Comparison of ENCODE assay signal across 17 cellular contexts in genomic region chr12:614727-615060, GRCh38. TPM values are rescaled to one million over a fixed set of nuclear protein-coding genes. Genes with fewer than 3 reads are reported as not detected.
DNase-seq lines count a peak whose midpoint lies in the region; ATAC-seq, FAIRE-seq and TF ChIP-seq lines count a peak whose summit lies in the region.
"Had no signal": no experiment of that assay in that cellular context is flagged by ENCODE, and none has a peak within 500 bp of the region (broad histone marks: within the 10 kb centered on the region; RNA-seq: fewer than 3 reads in every experiment).

No MANE protein-coding gene starts in this region.

- H3K27me3 ChIP-seq in HepG2 (ENCODE audit: control insufficient read depth in 1 of 2, insufficient read depth in 2 of 2, low read length in 2 of 2) (no peaks in the 10 kb centered on the region), right lobe of liver (no peaks in the 10 kb centered on the region), neural progenitor cell (no peaks in the 10 kb centered on the region), colonic mucosa (no peaks in the 10 kb centered on the region)
- H3K27me3 ChIP-seq: uterus had no signal

- peaks cover 8% of the 10 kb centered on the region for H3K27me3 Mint-ChIP-seq in neural progenitor cell (ENCODE audit: insufficient read depth, low read depth)
- H3K27me3 Mint-ChIP-seq: stimulated activated naive CD8-positive, alpha-beta T cell treated with anti-CD3 and anti-CD28 coated beads, Interleukin-15, amount 100 ng/mL, for 72 hours had no signal

- CTCF ChIA-PET in HepG2 (lab: Yijun Ruan, JAX; ENCODE audit: low intra/inter-chr PET ratio, low total read pairs): interaction anchor here (2.8 kb wide), 1 partner anchor 136 kb away, joined by 15 read pairs; no protein-coding TSS in a partner anchor

- WGBS in HepG2 (ENCODE audit: low lambda C conversion rate): 73% methylated on average over 6 of the region's 10 CpGs
- 75% methylated on average over 7 of the region's 10 CpGs for whole genome bisulfite sequencing in right lobe of liver (ENCODE audit: insufficient coverage, low coverage, low lambda C conversion rate, missing lambda C conversion rate)

- DNase-seq in HepG2 (ENCODE audit: low spot score): no peak
- DNase-seq in right lobe of liver: no peak
- DNase-seq in neural progenitor cell (ENCODE audit: low spot score): no peak
- DNase-seq in omental fat pad (ENCODE audit: low spot score): no peak
- DNase-seq in colonic mucosa: no peak
- DNase-seq: glutamatergic neuron, IMR-90, NCI-H1048, uterus had no signal

- FAIRE-seq in HepG2 (lab: Jason Lieb, UNC): no peak
- FAIRE-seq: RCC 7860 had no signal

- H3K27ac ChIP-seq in HepG2 (ENCODE audit: extremely low read length, insufficient read depth, low read length) (no peak overlapping the region), right lobe of liver (no peak overlapping the region), cingulate gyrus (ENCODE audit: low read depth, low read length) (peak overlapping the region; percentile 55), neural progenitor cell (no peak overlapping the region), colonic mucosa (no peak overlapping the region)
- H3K27ac ChIP-seq: coronary artery, uterus had no signal

- H3K4me3 ChIP-seq in HepG2 (replicated peaks in 1 of 3; ENCODE audit: insufficient read depth in 1 of 3, low read depth in 2 of 3, low read length in 3 of 3): no peak overlapping the region
- no peak overlapping the region for H3K4me3 ChIP-seq in right lobe of liver
- no peak overlapping the region for H3K4me3 ChIP-seq in neural progenitor cell
- no peak overlapping the region for H3K4me3 ChIP-seq in colonic mucosa
- H3K4me3 ChIP-seq: coronary artery, uterus had no signal

- H3K79me2 ChIP-seq in HepG2 (ENCODE audit: insufficient read depth, low read length): no peaks in the 10 kb centered on the region
- H3K79me2 ChIP-seq in neural progenitor cell (ENCODE audit: low read depth): no peaks in the 10 kb centered on the region

- H3K9me3 ChIP-seq in HepG2 (ENCODE audit: low read length): no peaks in the 10 kb centered on the region
- no peaks in the 10 kb centered on the region for H3K9me3 ChIP-seq in right lobe of liver
- no peaks in the 10 kb centered on the region for H3K9me3 ChIP-seq in neural progenitor cell (ENCODE audit: low read depth)
- no peaks in the 10 kb centered on the region for H3K9me3 ChIP-seq in colonic mucosa
- H3K9me3 ChIP-seq: Caco-2, uterus had no signal

- H4K20me1 ChIP-seq in HepG2 (ENCODE audit: insufficient read depth, low read length): no peaks in the 10 kb centered on the region
- no peaks in the 10 kb centered on the region for H4K20me1 ChIP-seq in neural progenitor cell (ENCODE audit: low read depth)

- H2AFZ ChIP-seq in HepG2 (ENCODE audit: low read length): no peak overlapping the region
- H2AFZ ChIP-seq in neural progenitor cell (replicated peaks): peak overlapping the region; percentile 87

- no peak for TF ChIP-seq RAD21 in HepG2 (CRISPR knock-in tag; IDR thresholded peaks at IDR 0.05)

- in situ Hi-C loops in HepG2 (cut with HindIII; ENCODE audit: extremely low pct_ligation_motif_present, low pct_unique_long_range_greater_than_20kb): loop anchor here (10.0 kb wide), 1 partner anchor 140 kb away; the partner anchor contains the start of gene WNK1

- POLR2A ChIA-PET in HepG2 (lab: Yijun Ruan, JAX): interaction anchor here (1.3 to 1.5 kb wide), 2 partner anchors 18 to 136 kb away, joined by 4 to 7 read pairs; no protein-coding TSS in a partner anchor

- ATAC-seq in HepG2 (no peak), right lobe of liver (no peak), GM18517 (IDR thresholded peaks at IDR 0.05; ENCODE audit: unreplicated experiment) (no peak), HG02870 (IDR thresholded peaks at IDR 0.05; ENCODE audit: unreplicated experiment) (no peak), omental fat pad (ENCODE audit: low FRiP score) (no peak)

- H3K4me2 ChIP-seq in HepG2 (ENCODE audit: low read depth, low read length): peak overlapping the region; percentile 39
- no peak overlapping the region for H3K4me2 ChIP-seq in neural progenitor cell

- H3K36me3 ChIP-seq in HepG2 (replicated peaks in 1 of 2; ENCODE audit: control insufficient read depth in 1 of 2, insufficient read depth in 2 of 2, low read length in 2 of 2) (no peaks in the 10 kb centered on the region), right lobe of liver (no peaks in the 10 kb centered on the region), neural progenitor cell (no peaks in the 10 kb centered on the region), colonic mucosa (no peaks in the 10 kb centered on the region)
- H3K36me3 ChIP-seq: uterus had no signal

- H3K9ac ChIP-seq in HepG2 (ENCODE audit: insufficient read depth, low read depth, low read length): no peak overlapping the region
- no peak overlapping the region for H3K9ac ChIP-seq in neural progenitor cell
- no peak overlapping the region for H3K9ac ChIP-seq in colonic mucosa (ENCODE audit: low read depth in 2 of 2, low read length in 2 of 2)

- H3K27ac Mint-ChIP-seq in neural progenitor cell: no peak overlapping the region
- H3K27ac Mint-ChIP-seq: nephron; stimulated activated naive CD8-positive, alpha-beta T cell treated with anti-CD3 and anti-CD28 coated beads, Interleukin-15, amount 100 ng/mL, for 72 hours had no signal

- intact Hi-C loops in HepG2 (cut with micrococcal nuclease; ENCODE audit: unreplicated experiment) (loop anchor here (1.0 to 5.0 kb wide), 4 partner anchors 37 to 200 kb away; no protein-coding TSS in a partner anchor), right lobe of liver (cut with DNase I) (no loop called here), colonic mucosa (cut with DNase I) (no loop called here)

- no peaks in the 10 kb centered on the region for H3K36me3 Mint-ChIP-seq in neural progenitor cell

- no peak for TF ChIP-seq EP300 in HepG2 (IDR thresholded peaks at IDR 0.05; ENCODE audit: low read depth in 2 of 2, low read length in 2 of 2)
- no peak for TF ChIP-seq EP300 in HepG2 (CRISPR knock-in tag; IDR thresholded peaks at IDR 0.05; ENCODE audit: borderline replicate concordance)

- H3K9me3 Mint-ChIP-seq in neural progenitor cell: no peaks in the 10 kb centered on the region
- H3K9me3 Mint-ChIP-seq: nephron; stimulated activated naive CD8-positive, alpha-beta T cell treated with anti-CD3 and anti-CD28 coated beads, Interleukin-15, amount 100 ng/mL, for 72 hours had no signal

- TF ChIP-seq CTCF in HepG2 (CRISPR knock-in tag; IDR thresholded peaks at IDR 0.05) (no peak), right lobe of liver (IDR thresholded peaks at IDR 0.05) (no peak), neural progenitor cell (IDR thresholded peaks at IDR 0.05) (no peak), omental fat pad (IDR thresholded peaks at IDR 0.05) (no peak), colonic mucosa (IDR thresholded peaks at IDR 0.05) (no peak)

- no TSS peak for BruUV-seq in HepG2 (replicated peaks; lab: Mats Ljungman, UMichigan)

- no peak for TF ChIP-seq POLR2A in HepG2 (IDR thresholded peaks at IDR 0.05; ENCODE audit: insufficient read depth in 1 of 2, low read depth in 2 of 2, low read length in 2 of 2)
- TF ChIP-seq POLR2A in right lobe of liver (IDR thresholded peaks at IDR 0.05): no peak

- peaks cover 6% of the 10 kb centered on the region for H3K4me1 Mint-ChIP-seq in neural progenitor cell

- H3K4me1 ChIP-seq in HepG2 (ENCODE audit: insufficient read depth, low read length) (peaks cover 71% of the 10 kb centered on the region), right lobe of liver (peaks cover 0 to 38% (median 18%) of the 10 kb centered on the region in 4 donors), neural progenitor cell (peaks cover 5% of the 10 kb centered on the region), colonic mucosa (no peaks in the 10 kb centered on the region)
- H3K4me1 ChIP-seq: uterus had no signal

- no peaks in the 10 kb centered on the region for H3F3A ChIP-seq in neural progenitor cell (ENCODE audit: low read depth)

- H3K4me3 Mint-ChIP-seq in neural progenitor cell: no peak overlapping the region
- H3K4me3 Mint-ChIP-seq: nephron; stimulated activated naive CD8-positive, alpha-beta T cell treated with anti-CD3 and anti-CD28 coated beads, Interleukin-15, amount 100 ng/mL, for 72 hours had no signal

TF ChIP-seq in HepG2, 621 proteins besides CTCF, POLR2A, EP300 and RAD21 (continues in another document):
- no peak for TF ChIP-seq MEIS2 (CRISPR knock-in tag; IDR thresholded peaks at IDR 0.05)
- no peak for TF ChIP-seq ZNF766 (CRISPR knock-in tag; IDR thresholded peaks at IDR 0.05; ENCODE audit: borderline replicate concordance)
- TF ChIP-seq BCL6 (CRISPR knock-in tag; IDR thresholded peaks at IDR 0.05): peak; percentile 85

RNA-seq across cellular contexts. Expression of gene NINJ2, which starts 48.6 kb away (rescaled TPM):
- total RNA-seq in HepG2 (2016; rRNA removed; fragmentation: Illumina TruSeq; extraction: Trizol) (0.62 and 0.94 TPM in 2 replicates), right lobe of liver (10 to 100 TPM in 3 of 6 experiments, 1 to 10 TPM in 3; 6.4 to 17.7 (median 12.5) TPM), neural progenitor cell (ENCODE audit: low replicate concordance) (0.37 TPM in 1 of 2 replicates, not detected in the other), omental fat pad (10 to 100 TPM in 3 of 4 donors, 1 to 10 TPM in 1; 8.6 to 28.9 (median 17.5) TPM), colonic mucosa (1 to 10 TPM; 2.1 to 4.2 TPM)
- total RNA-seq in HepG2 (2016; cell fraction: cytosol; rRNA removed; fragmentation: Illumina TruSeq; extraction: Trizol; ENCODE audit: low read depth): 0.51 TPM in 1 of 2 replicates, not detected in the other
- 0.34 and 0.56 TPM in 2 replicates for total RNA-seq in HepG2 (2016; cell fraction: insoluble cytoplasmic fraction; rRNA removed; fragmentation: Illumina TruSeq; extraction: Trizol)
- 0.31 and 0.34 TPM in 2 replicates for total RNA-seq in HepG2 (2016; cell fraction: membrane; rRNA removed; fragmentation: Illumina TruSeq; extraction: Trizol)
- total RNA-seq in HepG2 (2016; cell fraction: nucleus; rRNA removed; fragmentation: Illumina TruSeq; extraction: Trizol): 1.0 TPM in 1 of 2 replicates, not detected in the other
- 3.8 and 5.4 TPM in 2 replicates for polyA plus RNA-seq in HepG2 (2011; rRNA removed)
- 5.5 and 5.9 TPM in 2 replicates for polyA plus RNA-seq in HepG2 (2011; cell fraction: cytosol; rRNA removed)
- 3.4 and 3.9 TPM in 2 replicates for polyA plus RNA-seq in HepG2 (2011; cell fraction: nucleus; rRNA removed)
- polyA plus RNA-seq in HepG2 (2012): 4.9 and 6.3 TPM in 2 replicates
- polyA plus RNA-seq in HepG2 (2016; cell fraction: cytosol; fragmentation: Illumina TruSeq; extraction: Trizol; ENCODE audit: low read depth): 0.87 and 0.95 TPM in 2 replicates
- 0.94 and 1.3 TPM in 2 replicates for polyA plus RNA-seq in HepG2 (2016; cell fraction: insoluble cytoplasmic fraction; fragmentation: Illumina TruSeq; extraction: Trizol; ENCODE audit: low read depth)
- 0.98 and 1.2 TPM in 2 replicates for polyA plus RNA-seq in HepG2 (2016; cell fraction: membrane; fragmentation: Illumina TruSeq; extraction: Trizol; ENCODE audit: low read depth)
- 0.83 TPM in 2 replicates for polyA plus RNA-seq in HepG2 (2016; cell fraction: nucleus; fragmentation: Illumina TruSeq; extraction: Trizol; ENCODE audit: insufficient read depth, low read depth)
- polyA minus RNA-seq in HepG2 (2011; rRNA and poly(A)+ RNA removed; ENCODE audit: low replicate concordance): 7.4 and 19.5 TPM in 2 replicates
- polyA minus RNA-seq in HepG2 (2011; cell fraction: cytosol; rRNA and poly(A)+ RNA removed): 1.1 and 2.0 TPM in 2 replicates
- 0.64 and 1.6 TPM in 2 replicates for polyA minus RNA-seq in HepG2 (2011; cell fraction: nucleus; rRNA and poly(A)+ RNA removed)
- total RNA-seq: IMR-90 had no signal
- polyA plus RNA-seq: IMR-90 had no signal
